ENCODE assay signal across 8 cellular contexts in genomic region chr10:27241640-27242472, GRCh38. TPM values are rescaled to one million over a fixed set of nuclear protein-coding genes. Genes with fewer than 3 reads are reported as not detected.
A peak's percentile ranks its signal among the peaks of the same experiment; 100 is the strongest.
DNase-seq lines count a peak whose midpoint lies in the region; ATAC-seq and TF ChIP-seq lines count a peak whose summit lies in the region.

No MANE protein-coding gene starts in this region.

- H3K27ac Mint-ChIP-seq in activated CD8-positive, alpha-beta T cell treated with anti-CD3 and anti-CD28 coated beads for 36 hours: peak overlapping the region; percentile 99

- peaks cover 19% of the 10 kb centered on the region for H3K4me1 Mint-ChIP-seq in activated CD8-positive, alpha-beta T cell treated with anti-CD3 and anti-CD28 coated beads for 36 hours (ENCODE audit: low read depth)

- POLR2A ChIA-PET in activated CD8-positive, alpha-beta T cell treated with anti-CD3 and anti-CD28 coated beads for 36 hours (lab: Charles Lee): interaction anchor here (0.6 to 2.9 kb wide), 16 partner anchors 9 to 1093 kb away, joined by 3 to 38 read pairs (median 3); partner anchors contain the start of genes MASTL, RAB18 and YME1L1

- H3K36me3 ChIP-seq in ectodermal cell (ENCODE audit: control insufficient read depth, insufficient read depth, low read length): no peaks in the 10 kb centered on the region

- peaks cover 28% of the 10 kb centered on the region for H3K36me3 Mint-ChIP-seq in activated CD8-positive, alpha-beta T cell treated with anti-CD3 and anti-CD28 coated beads for 36 hours (ENCODE audit: low read depth)

- H3K4me3 ChIP-seq in ectodermal cell (ENCODE audit: insufficient read depth, low read depth, low read length): peak overlapping the region; percentile 78

- peak overlapping the region; percentile 94 for H3K4me3 Mint-ChIP-seq in activated CD8-positive, alpha-beta T cell treated with anti-CD3 and anti-CD28 coated beads for 36 hours

- no peaks in the 10 kb centered on the region for H3K27me3 ChIP-seq in ectodermal cell (ENCODE audit: control insufficient read depth, insufficient read depth, low read length, poor library complexity, severe bottlenecking)

- no peaks in the 10 kb centered on the region for H3K9me3 Mint-ChIP-seq in activated CD8-positive, alpha-beta T cell treated with anti-CD3 and anti-CD28 coated beads for 36 hours

- TF ChIP-seq CTCF in activated CD8-positive, alpha-beta T cell treated with anti-CD3 and anti-CD28 coated beads for 36 hours (IDR thresholded peaks at IDR 0.05): peak; percentile 37

- WGBS in ectodermal cell, 2 experiments: 0 to 1% methylated on average over 57 to 59 of the region's 59 CpGs

- peak; percentile 62 for ATAC-seq in GM19455 (IDR thresholded peaks at IDR 0.05; ENCODE audit: unreplicated experiment)
- peak; percentile 78 for ATAC-seq in activated CD8-positive, alpha-beta T cell treated with anti-CD3 and anti-CD28 coated beads for 36 hours

- DNase-seq in CMK (ENCODE audit: low read depth) (peak; percentile 66), HK-2 (ENCODE audit: unreplicated experiment) (peak; percentile 84), NCI-H82 (lab: John Stamatoyannopoulos, UW) (peak; percentile 95), lung microvascular endothelial cell (ENCODE audit: low read depth in 2 of 2) (peak; percentile 96 to 98)
- peak; percentile 91 for DNase-seq in activated CD8-positive, alpha-beta T cell treated with anti-CD3 and anti-CD28 coated beads for 36 hours
- peak; percentile 68 to 77 (median 71) for DNase-seq in stimulated activated CD4-positive, alpha-beta T cell treated with anti-CD3 and anti-CD28 coated beads, TNF-alpha, amount 100 ng/mL, for 4 hours (ENCODE audit: low read depth in 3 of 3)

- peaks cover 12% of the 10 kb centered on the region for H3K4me1 ChIP-seq in ectodermal cell (ENCODE audit: control insufficient read depth, insufficient read depth, low read length)

- intact Hi-C loops in activated CD8-positive, alpha-beta T cell treated with anti-CD3 and anti-CD28 coated beads for 36 hours (cut with micrococcal nuclease): loop anchor here (1.0 to 5.0 kb wide), 2 partner anchors 87 to 140 kb away; partner anchors contain the start of genes ANKRD26 and MASTL

- H3K27ac ChIP-seq in ectodermal cell (ENCODE audit: insufficient read depth, low read depth, low read length, poor library complexity, severe bottlenecking): peak overlapping the region; percentile 96

- no peaks in the 10 kb centered on the region for H3K27me3 Mint-ChIP-seq in activated CD8-positive, alpha-beta T cell treated with anti-CD3 and anti-CD28 coated beads for 36 hours

- CTCF ChIA-PET in activated CD8-positive, alpha-beta T cell treated with anti-CD3 and anti-CD28 coated beads for 36 hours (lab: Charles Lee): interaction anchor here (0.6 to 1.7 kb wide), 4 partner anchors 9 to 85 kb away, joined by 3 to 11 read pairs (median 4); no protein-coding TSS in a partner anchor

- no peaks in the 10 kb centered on the region for H3K9me3 ChIP-seq in ectodermal cell (ENCODE audit: control insufficient read depth, low read length)

RNA-seq across cellular contexts. Expression of gene ACBD5, which starts 1.3 kb away (rescaled TPM):
- 10 to 100 TPM; 17.0 to 19.0 TPM for total RNA-seq in activated CD8-positive, alpha-beta T cell treated with anti-CD3 and anti-CD28 coated beads for 36 hours
- polyA plus RNA-seq in ectodermal cell (2013, experiment 1 of 4): 14.5 TPM
- 13.6 TPM for polyA plus RNA-seq in ectodermal cell (2013, experiment 2 of 4)
- polyA plus RNA-seq in ectodermal cell (2013, experiment 3 of 4): 13.5 TPM
- polyA plus RNA-seq in ectodermal cell (2013, experiment 4 of 4): 13.5 TPM
- total RNA-seq in lung microvascular endothelial cell: 13.3 and 18.8 TPM in 2 replicates

Comparison
In these comparisons a context has a peak if more than half of its experiments do, and no peak if none do; other contexts are left out.
1. Peak in every context shown above with its lines: DNase-seq, ATAC-seq, H3K4me3 ChIP-seq and H3K27ac ChIP-seq.